Comparison of ENCODE assay signal across 19 cellular contexts in the genomic region with DNA sequence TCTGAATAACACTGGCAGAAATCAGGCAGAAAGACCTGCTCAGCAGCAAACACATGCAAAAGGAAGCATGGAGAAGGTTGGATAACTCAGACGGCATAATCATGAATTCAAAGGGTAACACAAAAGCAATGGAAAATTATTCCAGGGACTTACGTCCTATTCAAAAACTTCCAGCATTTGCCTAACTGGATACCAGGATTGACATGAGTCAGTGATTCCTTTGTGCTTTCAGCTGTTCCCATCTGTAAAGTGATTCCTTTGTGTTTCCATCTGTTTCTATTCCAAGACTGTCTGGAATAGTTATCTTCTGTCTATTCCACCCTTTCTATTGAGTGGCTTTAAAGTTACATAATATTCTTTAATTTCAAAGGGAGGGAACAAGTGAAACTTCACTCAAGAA.
"Had no signal": no experiment of that assay in that cellular context is flagged by ENCODE, and none has a peak within 500 bp of the region (broad histone marks: within the 10 kb centered on the region; RNA-seq: fewer than 3 reads in every experiment).

No MANE protein-coding gene starts in this region.

- ATAC-seq: activated CD8-positive, alpha-beta T cell treated with anti-CD3 and anti-CD28 coated beads for 36 hours; activated T-helper 17 cell treated with anti-CD3 and anti-CD28 coated beads, Interleukin-2, amount 50 U/mL, for 72 hours; left lobe of liver; naive thymus-derived CD4-positive, alpha-beta T cell; T-cell had no signal

- H3K9me3 ChIP-seq: vagina had no signal

- H3K27me3 ChIP-seq: dorsolateral prefrontal cortex, tibial nerve, vagina had no signal

- H3K36me3 ChIP-seq: tibial nerve, vagina had no signal

- H3K27ac ChIP-seq: dorsolateral prefrontal cortex, tibial nerve, vagina had no signal

- DNase-seq: activated B cell treated with CpG ODN at 0.5 μM for 24 hours; activated CD4-positive, alpha-beta T cell treated with anti-CD3 and anti-CD28 coated beads, Interleukin-2, amount 10 ng/mL, durations not matched to agents 24 days and 14 days; activated CD8-positive, alpha-beta T cell treated with anti-CD3 and anti-CD28 coated beads for 36 hours; activated naive CD4-positive, alpha-beta T cell; activated naive CD8-positive, alpha-beta T cell treated with anti-CD3 and anti-CD28 coated beads for 36 hours; activated T-cell treated with anti-CD3 and anti-CD28 coated beads, Interleukin-2, amount 50 U/mL, for 1 hour; amygdala; caudate nucleus; dorsolateral prefrontal cortex; erythroblast; foreskin melanocyte; hypothalamus; naive thymus-derived CD4-positive, alpha-beta T cell; nucleus accumbens; T-cell had no signal

- H3K4me1 ChIP-seq: vagina had no signal

- H3K4me3 ChIP-seq: dorsolateral prefrontal cortex, tibial nerve, vagina had no signal
